In the genomic region with DNA sequence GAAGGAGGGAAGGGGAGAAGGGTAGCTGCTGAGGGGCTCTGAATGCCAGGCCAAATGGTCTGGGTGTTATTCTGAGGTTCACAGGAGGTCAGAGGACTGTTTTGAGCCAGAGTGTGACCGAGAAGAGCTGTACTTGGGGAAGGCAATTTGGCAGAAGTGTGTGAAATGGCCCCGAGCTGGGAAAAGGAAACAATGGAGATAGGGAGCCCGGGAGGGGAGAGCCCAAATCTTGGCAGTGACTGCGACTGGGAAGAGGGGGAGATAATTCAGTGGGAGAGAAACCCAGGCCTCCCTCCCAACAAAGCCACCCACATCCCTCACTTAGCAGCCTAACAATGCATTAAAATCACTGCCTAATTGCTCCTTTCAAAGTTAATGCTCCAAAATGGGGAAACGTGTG, we compare ENCODE assay signal across 19 cellular contexts. TPM values are rescaled to one million over a fixed set of nuclear protein-coding genes. Genes with fewer than 3 reads are reported as not detected.
"Had no signal": no experiment of that assay in that cellular context is flagged by ENCODE, and none has a peak within 500 bp of the region (broad histone marks: within the 10 kb centered on the region; RNA-seq: fewer than 3 reads in every experiment).

No MANE protein-coding gene starts in this region.

- H3K4me3 ChIP-seq: neural progenitor cell, skin epidermis, tibial artery, vagina had no signal

- H3K27me3 ChIP-seq: brain microvascular endothelial cell, neural progenitor cell, vagina had no signal

- H3K4me1 ChIP-seq: parathyroid adenoma, tibial artery, vagina had no signal

- H3K4me2 ChIP-seq: neural progenitor cell had no signal

- H3K36me3 ChIP-seq: brain microvascular endothelial cell, neural progenitor cell, tibial artery, vagina had no signal

- H3K79me2 ChIP-seq: parathyroid adenoma had no signal

- H3K27ac ChIP-seq: brain microvascular endothelial cell, neural progenitor cell, parathyroid adenoma, skin epidermis, tibial artery, vagina had no signal

- DNase-seq: activated CD8-positive, alpha-beta memory T cell treated with anti-CD3 and anti-CD28 coated beads, Interleukin-2, amount 50 U/mL, for 4 hours; activated CD8-positive, alpha-beta T cell treated with anti-CD3 and anti-CD28 coated beads for 36 hours; activated gamma-delta T cell treated with Interleukin-2 at 50 U/mL for 16 hours; activated naive CD8-positive, alpha-beta T cell treated with anti-CD3 and anti-CD28 coated beads for 36 hours; activated T-cell treated with anti-CD3 and anti-CD28 coated beads, Interleukin-2, amount 50 U/mL, for 72 hours; brain microvascular endothelial cell; dermis blood vessel endothelial cell; islet precursor cell; T-helper 9 cell; tibial artery had no signal

- ATAC-seq: activated CD8-positive, alpha-beta T cell treated with anti-CD3 and anti-CD28 coated beads for 36 hours; activated T-cell treated with anti-CD3 and anti-CD28 coated beads, Interleukin-2, amount 50 U/mL, for 72 hours had no signal

- H3K9ac ChIP-seq: neural progenitor cell, parathyroid adenoma had no signal

RNA-seq across cellular contexts. Expression of a gene that starts 17.0 kb away (rescaled TPM):
- total RNA-seq: activated CD8-positive, alpha-beta T cell treated with anti-CD3 and anti-CD28 coated beads for 36 hours; activated naive CD8-positive, alpha-beta T cell treated with anti-CD3 and anti-CD28 coated beads for 36 hours; activated T-cell treated with anti-CD3 and anti-CD28 coated beads, Interleukin-2, amount 50 U/mL, for 72 hours; cerebellum; dermis blood vessel endothelial cell; lower leg skin; myocyte; renal cortical epithelial cell; vagina had no signal
- polyA plus RNA-seq: esophagus had no signal
